12 cellular contexts compared by ENCODE assay signal in genomic region chr11:33064033-33064825, GRCh38. TPM values are rescaled to one million over a fixed set of nuclear protein-coding genes. Genes with fewer than 3 reads are reported as not detected.
DNase-seq lines count a peak whose midpoint lies in the region; ATAC-seq and TF ChIP-seq lines count a peak whose summit lies in the region.
"Had no signal": no experiment of that assay in that cellular context is flagged by ENCODE, and none has a peak within 500 bp of the region (broad histone marks: within the 10 kb centered on the region; RNA-seq: fewer than 3 reads in every experiment).

No MANE protein-coding gene starts in this region.

- TF ChIP-seq EP300 in tibial nerve (IDR thresholded peaks at IDR 0.05), result no peak

- peaks cover 0 to 26% of the 10 kb centered on the region in 2 donors for H3K4me1 ChIP-seq in left lung
- peaks cover 0 to 37% (median 18%) of the 10 kb centered on the region in 4 donors for H3K4me1 ChIP-seq in tibial nerve

- DNase-seq in T-helper 1 cell (no peak), activated B cell treated with CpG ODN at 0.5 μM for 24 hours (no peak), left lung (no peak), tibial nerve (ENCODE audit: low spot score in 2 of 2) (no peak), GM10248 (ENCODE audit: extremely low spot score) (no peak)
- DNase-seq: 8988T; activated CD4-positive, alpha-beta T cell treated with anti-CD3 and anti-CD28 coated beads, Interleukin-2, amount 50 U/mL, for 48 hours; left cardiac atrium; NCI-H526 treated with DMSO at 0.1 percent for 48 hours had no signal

- H3K27me3 ChIP-seq in left lung, result no peaks in the 10 kb centered on the region
- no peaks in the 10 kb centered on the region for H3K27me3 ChIP-seq in tibial nerve

- H3K36me3 Mint-ChIP-seq in T-helper 1 cell treated with Interleukin-12 subunit alpha and Interleukin-12 subunit beta and Interleukin-4 antibody, amounts not matched to agents 30 μg/mL and 1 μg/mL, for 36 hours (ENCODE audit: low read depth), result peaks cover 34% of the 10 kb centered on the region
- H3K36me3 Mint-ChIP-seq in activated B cell treated with CpG ODN at 0.5 μM for 24 hours (ENCODE audit: low read depth), result peaks cover 65% of the 10 kb centered on the region

- TF ChIP-seq CTCF in activated B cell treated with CpG ODN at 0.5 μM for 24 hours (IDR thresholded peaks at IDR 0.05), result no peak
- no peak for TF ChIP-seq CTCF in left lung (IDR thresholded peaks at IDR 0.05)
- TF ChIP-seq CTCF in tibial nerve (IDR thresholded peaks at IDR 0.05), result no peak
- no peak for TF ChIP-seq CTCF in GM10248 (IDR thresholded peaks at IDR 0.05; ENCODE audit: control extremely low read depth, extremely low read depth, low read depth, missing control alignments)

- no peak for TF ChIP-seq POLR2A in tibial nerve (IDR thresholded peaks at IDR 0.05)

- H3K27ac ChIP-seq in left lung (peak overlapping the region; percentile 53 to 82), tibial nerve (peak overlapping the region in 3 of 4 donors; percentile 53 to 76 (median 66))

- H3K27me3 Mint-ChIP-seq in T-helper 1 cell treated with Interleukin-12 subunit alpha and Interleukin-12 subunit beta and Interleukin-4 antibody, amounts not matched to agents 30 μg/mL and 1 μg/mL, for 36 hours (ENCODE audit: low read depth), result no peaks in the 10 kb centered on the region
- H3K27me3 Mint-ChIP-seq in activated B cell treated with CpG ODN at 0.5 μM for 24 hours, result no peaks in the 10 kb centered on the region

- peaks cover 32% of the 10 kb centered on the region for H3K4me1 Mint-ChIP-seq in T-helper 1 cell treated with Interleukin-12 subunit alpha and Interleukin-12 subunit beta and Interleukin-4 antibody, amounts not matched to agents 30 μg/mL and 1 μg/mL, for 36 hours (ENCODE audit: low read depth)
- H3K4me1 Mint-ChIP-seq in activated B cell treated with CpG ODN at 0.5 μM for 24 hours, result peaks cover 27% of the 10 kb centered on the region

- WGBS in tibial nerve, 2 donors, result 38 to 40% methylated on average over 11 of the region's 11 CpGs

- H3K9me3 ChIP-seq in left lung (no peaks in the 10 kb centered on the region), tibial nerve (no peaks in the 10 kb centered on the region)

- CTCF ChIA-PET in activated B cell treated with CpG ODN at 0.5 μM for 24 hours (lab: Charles Lee) (interaction anchor here (0.9 to 4.9 kb wide), 11 partner anchors 14 to 284 kb away, joined by 3 to 40 read pairs (median 5); partner anchors contain the start of gene TCP11L1), GM10248 (lab: Yijun Ruan, JAX) (interaction anchor here (0.9 to 10.4 kb wide), 30 partner anchors 9 to 678 kb away, joined by 3 to 155 read pairs (median 5); partner anchors contain the start of genes CCDC73 and TCP11L1)

- POLR2A ChIA-PET in activated B cell treated with CpG ODN at 0.5 μM for 24 hours (lab: Charles Lee), result interaction anchor here (0.8 kb wide), 1 partner anchor 24 kb away, joined by 3 read pairs; no protein-coding TSS in a partner anchor
- POLR2A ChIA-PET in GM10248 (lab: Yijun Ruan, JAX), result interaction anchor here (0.6 kb wide), 1 partner anchor 91 kb away, joined by 4 read pairs; no protein-coding TSS in a partner anchor

- H3K36me3 ChIP-seq in left lung (peaks cover 0 to 75% of the 10 kb centered on the region in 2 donors), tibial nerve (peaks cover 0 to 72% (median 7%) of the 10 kb centered on the region in 3 donors)

- no peaks in the 10 kb centered on the region for H3K9me3 Mint-ChIP-seq in T-helper 1 cell treated with Interleukin-12 subunit alpha and Interleukin-12 subunit beta and Interleukin-4 antibody, amounts not matched to agents 30 μg/mL and 1 μg/mL, for 36 hours
- H3K9me3 Mint-ChIP-seq in activated B cell treated with CpG ODN at 0.5 μM for 24 hours, result no peaks in the 10 kb centered on the region

- H3K4me3 Mint-ChIP-seq in T-helper 1 cell treated with Interleukin-12 subunit alpha and Interleukin-12 subunit beta and Interleukin-4 antibody, amounts not matched to agents 30 μg/mL and 1 μg/mL, for 36 hours, result peak overlapping the region; percentile 48
- peak overlapping the region; percentile 11 for H3K4me3 Mint-ChIP-seq in activated B cell treated with CpG ODN at 0.5 μM for 24 hours

- H3K27ac Mint-ChIP-seq in T-helper 1 cell treated with Interleukin-12 subunit alpha and Interleukin-12 subunit beta and Interleukin-4 antibody, amounts not matched to agents 30 μg/mL and 1 μg/mL, for 36 hours, result peak overlapping the region; percentile 16
- H3K27ac Mint-ChIP-seq in activated B cell treated with CpG ODN at 0.5 μM for 24 hours, result peak overlapping the region; percentile 65

- no peak overlapping the region for H3K4me3 ChIP-seq in left lung
- no peak overlapping the region for H3K4me3 ChIP-seq in tibial nerve

- ATAC-seq in activated B cell treated with CpG ODN at 0.5 μM for 24 hours (ENCODE audit: low read depth), result peak; percentile 32
- peak; percentile 19 for ATAC-seq in left lung
- ATAC-seq in HG02885 (IDR thresholded peaks at IDR 0.05; ENCODE audit: poor library complexity, unreplicated experiment), result no peak
- no peak for ATAC-seq in HG02970 (IDR thresholded peaks at IDR 0.05; ENCODE audit: low FRiP score, unreplicated experiment)

- intact Hi-C loops in activated B cell treated with CpG ODN at 0.5 μM for 24 hours (cut with micrococcal nuclease) (no loop called here), left lung (cut with DNase I) (no loop called here)

RNA-seq across cellular contexts. Expression of gene TCP11L1, which starts 24.9 kb away (rescaled TPM):
- total RNA-seq in activated B cell treated with CpG ODN at 0.5 μM for 24 hours (13.5 and 17.7 TPM in 2 replicates), left lung (10 to 100 TPM; 15.6 to 25.9 TPM), tibial nerve (100 to 1,000 TPM in 1 of 4 donors, 10 to 100 TPM in 3; 45.9 to 122 (median 61.8) TPM)

RNA-seq across cellular contexts. Expression of gene DEPDC7, which starts 48.6 kb away (rescaled TPM):
- total RNA-seq in activated B cell treated with CpG ODN at 0.5 μM for 24 hours (0.27 TPM in 1 of 2 replicates, not detected in the other), left lung (1 to 10 TPM; 1.2 to 1.7 TPM), tibial nerve (10 to 100 TPM in 1 of 4 donors, 1 to 10 TPM in 3; 6.9 to 12.2 (median 9.1) TPM)

Comparison
In these comparisons a context has a peak if more than half of its experiments do, and no peak if none do; other contexts are left out.
1. ATAC-seq: peak in activated B cell treated with CpG ODN at 0.5 μM for 24 hours (single experiment) and left lung (single experiment); none in HG02885 (single experiment) and HG02970 (single experiment).